Comparison of ENCODE assay signal across 9 cellular contexts in the genomic region with DNA sequence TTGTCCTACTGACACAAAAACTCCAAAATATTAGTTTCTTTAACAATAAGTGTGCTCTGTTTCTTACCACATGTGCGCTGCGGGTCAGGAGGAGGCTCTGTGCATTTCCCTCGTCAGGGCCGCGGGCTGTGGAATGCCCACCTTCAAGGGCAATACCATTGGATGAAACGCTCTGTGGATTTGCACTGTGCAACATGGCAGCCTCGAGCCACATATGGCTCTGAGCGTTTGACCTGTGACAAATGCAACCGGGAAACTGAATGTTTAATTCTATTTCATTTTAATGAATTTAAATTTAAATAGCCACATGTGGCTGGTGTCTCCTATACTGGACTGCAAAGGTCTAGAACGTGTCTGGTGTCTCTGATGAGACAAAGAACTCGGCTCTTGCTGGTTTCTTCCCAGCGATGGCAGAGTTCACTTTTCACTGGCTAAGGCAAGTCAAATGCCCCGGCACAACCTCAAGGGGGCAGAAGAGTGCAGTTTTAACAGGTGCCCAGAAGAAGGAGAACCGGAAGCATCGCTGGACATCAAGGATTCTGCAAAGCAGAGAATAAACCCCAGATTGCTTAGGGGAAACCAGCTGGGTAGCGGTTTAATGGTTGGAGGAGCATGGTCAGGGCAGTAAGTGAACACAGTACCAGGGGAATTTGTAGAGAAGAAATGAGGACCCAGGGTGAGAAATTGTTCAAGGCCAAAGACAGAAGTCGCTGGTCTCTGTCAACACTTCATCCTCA. TPM values are rescaled to one million over a fixed set of nuclear protein-coding genes. Genes with fewer than 3 reads are reported as not detected.
DNase-seq lines count a peak whose midpoint lies in the region; FAIRE-seq and TF ChIP-seq lines count a peak whose summit lies in the region.
"Had no signal": no experiment of that assay in that cellular context is flagged by ENCODE, and none has a peak within 500 bp of the region (broad histone marks: within the 10 kb centered on the region; RNA-seq: fewer than 3 reads in every experiment).

No MANE protein-coding gene starts in this region.

- H3K79me2 ChIP-seq in Loucy (ENCODE audit: insufficient read depth, low read length), result no peaks in the 10 kb centered on the region

- TF ChIP-seq POLR2A in GM12891 (IDR thresholded peaks at IDR 0.05; ENCODE audit: low read depth, low read length), result no peak

- TF ChIP-seq CTCF in AG09319 (IDR thresholded peaks at IDR 0.05; ENCODE audit: low read depth, low read length) (peak; percentile 84), HFFc6 (IDR thresholded peaks at IDR 0.05) (peak; percentile 84), Loucy (conservative IDR thresholded peaks at IDR 0.05; ENCODE audit: low read length) (peak; percentile 93), RWPE1 (conservative IDR thresholded peaks at IDR 0.05; ENCODE audit: low read depth) (peak; percentile 66)

- DNase-seq in AG09319 (ENCODE audit: extremely low read depth, low read depth), result peak; percentile 12
- DNase-seq in GM12891 (ENCODE audit: insufficient read length, low spot score), result peak; percentile 51
- peak; percentile 51 for DNase-seq in HFFc6
- peak; percentile 36 for DNase-seq in RWPE1 (ENCODE audit: low spot score)
- DNase-seq in ecto neural progenitor cell (ENCODE audit: low spot score), result peak; percentile 67
- DNase-seq in midbrain (lab: John Stamatoyannopoulos, UW), result peak; percentile 28
- no peak for DNase-seq in islet precursor cell

- no peaks in the 10 kb centered on the region for H3K36me3 ChIP-seq in Loucy (ENCODE audit: insufficient read depth, low read length)

- H3K27ac Mint-ChIP-seq in HFFc6, result no peak overlapping the region
- H3K27ac Mint-ChIP-seq: T-cell had no signal

- peak; percentile 94 for FAIRE-seq in GM12891 (lab: Jason Lieb, UNC)

- H3F3A ChIP-seq in Loucy (ENCODE audit: low read depth), result no peaks in the 10 kb centered on the region

- H3K36me3 Mint-ChIP-seq in HFFc6 (ENCODE audit: low read depth), result no peaks in the 10 kb centered on the region
- H3K36me3 Mint-ChIP-seq: T-cell had no signal

- peaks cover 3% of the 10 kb centered on the region for H3K27me3 Mint-ChIP-seq in HFFc6 (ENCODE audit: insufficient read depth)

- no peaks in the 10 kb centered on the region for H3K27me3 ChIP-seq in Loucy (ENCODE audit: insufficient read depth, low read length, poor library complexity, severe bottlenecking)

- POLR2A ChIA-PET in RWPE1 (lab: Yijun Ruan, JAX; ENCODE audit: low non-redundant PET), result no interaction called here

- H3K4me2 ChIP-seq in Loucy (ENCODE audit: low read depth, low read length, poor library complexity, severe bottlenecking), result peak overlapping the region; percentile 13

- H3K9me2 ChIP-seq in Loucy (replicated peaks; ENCODE audit: low read depth, low read length), result no peaks in the 10 kb centered on the region

- no peak overlapping the region for H3K9ac ChIP-seq in Loucy (ENCODE audit: low read depth, low read length, poor library complexity, severe bottlenecking)

- H3K4me3 Mint-ChIP-seq in HFFc6, result no peak overlapping the region
- H3K4me3 Mint-ChIP-seq: T-cell had no signal

- no peaks in the 10 kb centered on the region for H3K9me3 ChIP-seq in Loucy (ENCODE audit: insufficient read depth, low read depth, low read length)

- CTCF ChIA-PET in RWPE1 (lab: Yijun Ruan, JAX), result interaction anchor here (0.6 to 0.8 kb wide), 3 partner anchors 422 to 1045 kb away, joined by 3 to 8 read pairs (median 3); no protein-coding TSS in a partner anchor

- H3K27ac ChIP-seq in RWPE1, result no peak overlapping the region

- no peak overlapping the region for H3K4me3 ChIP-seq in Loucy (ENCODE audit: low read length, poor library complexity, severe bottlenecking)

- H3K4me1 Mint-ChIP-seq in HFFc6 (ENCODE audit: low read depth), result no peaks in the 10 kb centered on the region

- H2AFZ ChIP-seq in Loucy (ENCODE audit: low read length), result peak overlapping the region; percentile 55

- H4K20me1 ChIP-seq in Loucy (ENCODE audit: insufficient read depth, low read length, poor library complexity, severe bottlenecking), result no peaks in the 10 kb centered on the region

- no peaks in the 10 kb centered on the region for H3K9me3 Mint-ChIP-seq in HFFc6
- H3K9me3 Mint-ChIP-seq: T-cell had no signal

- H3K4me1 ChIP-seq in Loucy (ENCODE audit: insufficient read depth, low read length, poor library complexity, severe bottlenecking), result peaks cover 13% of the 10 kb centered on the region

TF ChIP-seq in GM12891, 5 proteins besides CTCF, POLR2A, EP300 and RAD21:
- TF ChIP-seq PAX5 (IDR thresholded peaks at IDR 0.05; ENCODE audit: insufficient read depth, low read length, severe bottlenecking) (peak; percentile 75), SPI1 (IDR thresholded peaks at IDR 0.05; ENCODE audit: low read depth, low read length) (no peak)

RNA-seq across cellular contexts. Expression of a gene that starts 37.0 kb away (rescaled TPM):
- 14.3 TPM for polyA plus RNA-seq in GM12891 (2012; ENCODE audit: low read depth, missing spikeins)
- total RNA-seq in HFFc6 (2021; fragmentation: NEBNext Ultra II Directional; extraction: Animal tissue kit (Norgen Biotek cat#: 25700)), result 10 to 100 TPM; 24.6 to 28.5 (median 26.5) TPM
